In the genomic region with DNA sequence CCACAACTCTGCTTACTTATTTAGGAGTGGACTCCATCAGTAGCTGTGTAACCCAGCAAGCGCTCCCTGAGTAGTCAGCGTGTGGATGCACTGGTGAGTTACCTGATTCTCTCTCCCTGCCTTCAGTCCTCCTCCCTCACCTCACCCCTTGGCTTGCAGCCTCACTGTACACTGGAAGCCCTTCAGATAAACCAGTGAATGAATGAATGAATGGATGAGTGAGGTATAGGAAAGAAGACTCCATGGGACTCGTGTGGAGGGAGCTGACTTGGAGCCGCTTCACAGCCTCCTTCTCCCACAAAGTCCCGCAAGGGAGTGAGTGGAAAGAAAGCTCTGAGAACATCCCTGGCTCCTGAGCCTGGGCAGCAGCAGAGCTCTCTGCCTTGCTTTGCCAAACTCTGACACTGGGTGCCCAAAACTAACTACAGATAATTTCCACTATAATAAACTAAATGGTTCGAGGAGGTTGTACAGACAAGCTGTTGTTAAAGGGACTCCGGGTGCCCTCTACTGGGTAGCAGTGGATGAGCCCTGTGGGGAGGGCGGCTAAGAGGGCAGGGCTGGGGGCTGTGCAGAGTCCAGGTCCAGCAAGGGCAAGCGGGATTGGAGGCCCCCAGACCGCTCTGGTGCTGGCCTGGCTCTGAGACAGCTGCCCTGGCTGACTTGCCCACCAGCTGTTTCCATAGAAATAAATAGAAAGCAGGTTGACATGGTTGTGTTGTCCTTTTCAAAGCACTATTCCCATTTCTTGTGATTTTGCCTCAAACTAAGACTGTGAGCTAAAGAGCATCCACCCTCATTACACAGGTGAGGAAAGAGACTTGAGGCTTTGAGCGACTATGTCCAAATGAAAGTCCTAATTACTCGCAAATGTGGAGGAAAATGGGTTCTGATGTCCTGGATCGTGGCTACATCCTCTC, we compare ENCODE assay signal across 8 cellular contexts.
DNase-seq lines count a peak whose midpoint lies in the region; ATAC-seq lines count a peak whose summit lies in the region.

No MANE protein-coding gene starts in this region.

- ATAC-seq in GM19023 (IDR thresholded peaks at IDR 0.05; ENCODE audit: unreplicated experiment) (no peak), GM19463 (IDR thresholded peaks at IDR 0.05; ENCODE audit: unreplicated experiment) (no peak), HG03521 (IDR thresholded peaks at IDR 0.05; ENCODE audit: unreplicated experiment) (no peak)

- DNase-seq in NCI-H524 (lab: John Stamatoyannopoulos, UW) (peak; percentile 49 to 69), NCI-H524 treated with DMSO at 0.1 percent for 48 hours (lab: John Stamatoyannopoulos, UW) (no peak), M059J (ENCODE audit: low read depth) (peak; percentile 44), astrocyte of the hippocampus (ENCODE audit: low read depth, low spot score) (peak; percentile 70), left kidney (ENCODE audit: low read depth, low spot score) (peak; percentile 52)
